Comparison of ENCODE assay signal across 18 cellular contexts in genomic region chr3:15289661-15290060, GRCh38. TPM values are rescaled to one million over a fixed set of nuclear protein-coding genes. Genes with fewer than 3 reads are reported as not detected.
DNase-seq lines count a peak whose midpoint lies in the region; ATAC-seq and TF ChIP-seq lines count a peak whose summit lies in the region.
"Had no signal": no experiment of that assay in that cellular context is flagged by ENCODE, and none has a peak within 500 bp of the region (broad histone marks: within the 10 kb centered on the region; RNA-seq: fewer than 3 reads in every experiment).

No MANE protein-coding gene starts in this region.

- no peaks in the 10 kb centered on the region for H3K9me3 Mint-ChIP-seq in T-helper 1 cell treated with Interleukin-12 subunit alpha and Interleukin-12 subunit beta and Interleukin-4 antibody, amounts not matched to agents 30 μg/mL and 1 μg/mL, for 36 hours
- peaks cover 0 to 2% (median 2%) of the 10 kb centered on the region in 3 donors for H3K9me3 Mint-ChIP-seq in IgD-negative memory B cell
- H3K9me3 Mint-ChIP-seq: activated naive CD8-positive, alpha-beta T cell treated with anti-CD3 and anti-CD28 coated beads for 36 hours had no signal

- H3K36me3 Mint-ChIP-seq in T-helper 1 cell treated with Interleukin-12 subunit alpha and Interleukin-12 subunit beta and Interleukin-4 antibody, amounts not matched to agents 30 μg/mL and 1 μg/mL, for 36 hours (ENCODE audit: low read depth): peaks cover 55% of the 10 kb centered on the region
- peaks cover 2% of the 10 kb centered on the region for H3K36me3 Mint-ChIP-seq in IgD-negative memory B cell
- H3K36me3 Mint-ChIP-seq: activated naive CD8-positive, alpha-beta T cell treated with anti-CD3 and anti-CD28 coated beads for 36 hours had no signal

- H3K36me3 ChIP-seq in spleen (peaks cover 0 to 33% (median 0%) of the 10 kb centered on the region in 6 donors), BE2C (no peaks in the 10 kb centered on the region)
- H3K36me3 ChIP-seq: prostate gland had no signal

- H3K4me3 Mint-ChIP-seq in T-helper 1 cell treated with Interleukin-12 subunit alpha and Interleukin-12 subunit beta and Interleukin-4 antibody, amounts not matched to agents 30 μg/mL and 1 μg/mL, for 36 hours: peak overlapping the region; percentile 51
- H3K4me3 Mint-ChIP-seq in IgD-negative memory B cell: peak overlapping the region in 3 of 4 donors; percentile 13 to 79 (median 67)
- H3K4me3 Mint-ChIP-seq: activated naive CD8-positive, alpha-beta T cell treated with anti-CD3 and anti-CD28 coated beads for 36 hours had no signal

- H3K9me3 ChIP-seq in spleen (no peaks in the 10 kb centered on the region), BE2C (no peaks in the 10 kb centered on the region)
- H3K9me3 ChIP-seq: prostate gland had no signal

- peak overlapping the region; percentile 76 for H3K27ac Mint-ChIP-seq in T-helper 1 cell treated with Interleukin-12 subunit alpha and Interleukin-12 subunit beta and Interleukin-4 antibody, amounts not matched to agents 30 μg/mL and 1 μg/mL, for 36 hours
- peak overlapping the region; percentile 44 to 88 (median 81) for H3K27ac Mint-ChIP-seq in IgD-negative memory B cell
- H3K27ac Mint-ChIP-seq: activated naive CD8-positive, alpha-beta T cell treated with anti-CD3 and anti-CD28 coated beads for 36 hours had no signal

- TF ChIP-seq POLR2A in spleen (IDR thresholded peaks at IDR 0.05): no peak

- H3K4me3 ChIP-seq in coronary artery (no peak overlapping the region), spleen (no peak overlapping the region), BE2C (ENCODE audit: low read depth, low read length) (no peak overlapping the region)
- H3K4me3 ChIP-seq: prostate gland had no signal

- DNase-seq in T-helper 1 cell (no peak), coronary artery (ENCODE audit: low spot score) (no peak), spleen (no peak), NCI-H1417 (lab: John Stamatoyannopoulos, UW) (no peak), left lobe of liver (ENCODE audit: low spot score) (no peak), BE2C (no peak)
- DNase-seq: 8988T; activated CD4-positive, alpha-beta T cell treated with anti-CD3 and anti-CD28 coated beads for 4 hours; activated naive CD8-positive, alpha-beta T cell treated with anti-CD3 and anti-CD28 coated beads for 36 hours; activated T-cell treated with anti-CD3 and anti-CD28 coated beads, Interleukin-2, amount 50 U/mL, for 1 hour; DMS153; left colon; NCI-H2107; NCI-H510A had no signal

- TF ChIP-seq CTCF in coronary artery (IDR thresholded peaks at IDR 0.05): no peak
- TF ChIP-seq CTCF in spleen (IDR thresholded peaks at IDR 0.05 in 8 of 11, conservative IDR thresholded peaks at IDR 0.05 in 3 of 11): no peak
- TF ChIP-seq CTCF in BE2C (IDR thresholded peaks at IDR 0.05; ENCODE audit: low read depth, low read length): no peak

- H3K27ac ChIP-seq in coronary artery (peak overlapping the region; percentile 25 to 85), spleen (peak overlapping the region in 5 of 8 donors; percentile 88 to 93 (median 91))
- H3K27ac ChIP-seq: prostate gland had no signal

- H3K27me3 ChIP-seq in spleen (replicated peaks in 1 of 7) (no peaks in the 10 kb centered on the region), BE2C (no peaks in the 10 kb centered on the region)

- intact Hi-C loops in spleen (cut with DNase I; ENCODE audit: low total_unique reads): no loop called here

- no peak for ATAC-seq in left lobe of liver
- ATAC-seq: HepG2, left colon had no signal

- no peaks in the 10 kb centered on the region for H3K27me3 Mint-ChIP-seq in T-helper 1 cell treated with Interleukin-12 subunit alpha and Interleukin-12 subunit beta and Interleukin-4 antibody, amounts not matched to agents 30 μg/mL and 1 μg/mL, for 36 hours (ENCODE audit: low read depth)
- H3K27me3 Mint-ChIP-seq in IgD-negative memory B cell: no peaks in the 10 kb centered on the region
- H3K27me3 Mint-ChIP-seq: activated naive CD8-positive, alpha-beta T cell treated with anti-CD3 and anti-CD28 coated beads for 36 hours had no signal

- WGBS in spleen, 5 donors: 83 to 100% (median 89%) methylated on average over 1 of the region's 1 CpG

- H3K4me1 ChIP-seq in spleen: peaks cover 37 to 99% (median 74%) of the 10 kb centered on the region in 6 donors
- no peaks in the 10 kb centered on the region for H3K4me1 ChIP-seq in BE2C
- H3K4me1 ChIP-seq: prostate gland had no signal

- H3K4me1 Mint-ChIP-seq in T-helper 1 cell treated with Interleukin-12 subunit alpha and Interleukin-12 subunit beta and Interleukin-4 antibody, amounts not matched to agents 30 μg/mL and 1 μg/mL, for 36 hours (ENCODE audit: low read depth): peaks cover 66% of the 10 kb centered on the region
- H3K4me1 Mint-ChIP-seq in IgD-negative memory B cell: peaks cover 40 to 75% (median 54%) of the 10 kb centered on the region in 3 donors

RNA-seq across cellular contexts. Expression of gene SH3BP5, which starts 42.7 kb away (rescaled TPM):
- polyA plus RNA-seq in IgD-negative memory B cell (117 TPM), spleen (10 to 100 TPM; 36.4 to 46.0 (median 39.7) TPM)
- total RNA-seq in spleen (10 to 100 TPM; 46.6 to 75.0 (median 62.3) TPM), left lobe of liver (10.5 TPM)
- 7.5 TPM for polyA plus RNA-seq in BE2C (2012; ENCODE audit: insufficient read depth, insufficient read length, low read depth)
